ENCODE assay signal across 1 cellular context in the genomic region with DNA sequence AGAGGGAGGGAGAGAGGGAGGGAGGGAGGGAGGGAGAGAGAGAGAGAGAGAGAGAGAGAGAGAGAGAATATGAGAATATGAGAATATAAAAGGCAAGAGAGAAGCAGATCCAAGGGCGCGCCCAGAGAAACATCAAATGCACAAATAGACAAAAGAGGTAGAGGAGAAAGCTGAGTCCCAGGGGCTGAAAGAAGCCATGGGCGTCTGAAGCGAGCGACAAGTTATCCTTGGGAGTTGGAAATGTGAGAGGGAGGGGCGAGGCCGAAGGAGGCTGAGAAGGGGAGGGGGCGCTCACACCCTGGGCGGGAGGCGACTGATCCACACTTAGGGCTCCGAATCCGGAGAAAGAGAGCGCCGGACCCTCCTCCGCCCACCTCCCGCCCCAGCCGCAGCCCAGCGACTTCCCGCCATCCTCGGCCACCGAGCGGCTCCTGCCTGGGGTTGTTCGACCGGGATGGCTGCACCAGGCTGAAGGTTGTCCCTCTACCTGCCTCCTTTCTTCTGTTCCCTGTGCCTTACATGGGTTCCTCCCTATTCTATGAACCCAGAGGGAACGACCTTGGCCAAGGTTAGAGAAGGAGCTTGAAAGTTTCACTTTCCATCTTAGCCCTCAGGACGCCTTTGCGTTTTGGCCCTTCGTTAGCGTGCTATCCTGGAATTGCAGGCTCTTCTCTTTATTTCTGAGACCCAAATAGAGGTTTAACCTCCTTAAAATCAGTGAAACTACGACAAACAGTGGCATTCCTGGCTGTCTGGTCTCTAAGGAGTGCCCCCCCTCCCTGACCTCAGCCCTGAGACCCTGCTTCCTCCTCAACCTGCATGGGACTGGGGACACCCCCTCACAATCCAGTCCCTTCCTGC.
A peak's percentile ranks its signal among the peaks of the same experiment; 100 is the strongest.
TF ChIP-seq lines count a peak whose summit lies in the region.

No MANE protein-coding gene starts in this region.

TF ChIP-seq in K562, 482 proteins besides CTCF, POLR2A, EP300 and RAD21:
- TF ChIP-seq HSF4 (CRISPR knock-in tag; IDR thresholded peaks at IDR 0.05; ENCODE audit: borderline replicate concordance) (no peak), ESRRA (IDR thresholded peaks at IDR 0.05; ENCODE audit: borderline replicate concordance, low read depth) (peak; percentile 94), ZBTB33 (CRISPR knock-in tag; IDR thresholded peaks at IDR 0.05) (peak; percentile 52), TCFL5 (CRISPR knock-in tag; conservative IDR thresholded peaks at IDR 0.05) (no peak), NCOA4 (IDR thresholded peaks at IDR 0.05; ENCODE audit: partially characterized antibody) (no peak), SRSF1 (IDR thresholded peaks at IDR 0.05; ENCODE audit: low read depth, low read length) (0 out of 2 replicates have a peak, but pooled peaks have one; percentile 53), ATF7 (IDR thresholded peaks at IDR 0.05) (no peak), VEZF1 (CRISPR knock-in tag; IDR thresholded peaks at IDR 0.05) (peak; percentile 38), NCOR1 (IDR thresholded peaks at IDR 0.05) (no peak), BRF2 (IDR thresholded peaks at IDR 0.05; ENCODE audit: borderline replicate concordance, insufficient read depth, insufficient read length) (no peak), ZNF512 (tag; IDR thresholded peaks at IDR 0.05) (peak; percentile 82), SRSF3 (IDR thresholded peaks at IDR 0.05; ENCODE audit: insufficient read depth, low read length) (no peak), HNRNPLL (IDR thresholded peaks at IDR 0.05; ENCODE audit: low read depth, low read length, poor library complexity, severe bottlenecking) (peak; percentile 13), TAF1 (IDR thresholded peaks at IDR 0.05; ENCODE audit: control insufficient read depth, extremely low read depth, insufficient read depth, low read length, severe bottlenecking) (peak; percentile 11), ZNF740 (CRISPR knock-in tag; IDR thresholded peaks at IDR 0.05) (0 out of 2 replicates have a peak, but pooled peaks have one; percentile 35), ZNF740 (tag; IDR thresholded peaks at IDR 0.05) (no peak), E2F8 (IDR thresholded peaks at IDR 0.05; ENCODE audit: low read depth, partially characterized antibody) (no peak), HNRNPUL1 (IDR thresholded peaks at IDR 0.05; ENCODE audit: low read length) (no peak), YY1 (IDR thresholded peaks at IDR 0.05; ENCODE audit: borderline replicate concordance in 1 of 3, control insufficient read depth in 1 of 3, extremely low read depth in 1 of 3, insufficient read depth in 3 of 3, insufficient read length in 1 of 3, insufficient replicate concordance in 2 of 3, low read depth in 1 of 3, low read length in 2 of 3) (peak in 1 of 3 experiments; percentile 13), MYBL2 (IDR thresholded peaks at IDR 0.05; ENCODE audit: low read depth) (no peak), MYBL2 (CRISPR knock-in tag; IDR thresholded peaks at IDR 0.05; ENCODE audit: borderline replicate concordance) (no peak), LCOR (CRISPR knock-in tag; IDR thresholded peaks at IDR 0.05) (0 out of 2 replicates have a peak, but pooled peaks have one; percentile 27), CXXC5 (CRISPR knock-in tag; IDR thresholded peaks at IDR 0.05) (no peak), HLTF (IDR thresholded peaks at IDR 0.05) (no peak), ZNF3 (CRISPR knock-in tag; IDR thresholded peaks at IDR 0.05) (no peak), KDM1A (IDR thresholded peaks at IDR 0.05) (peak in 1 of 2 experiments; percentile 63; a peak in 2 of 4 replicates), EGR1 (conservative IDR thresholded peaks at IDR 0.05) (0 out of 2 replicates have a peak, but pooled peaks have one; percentile 22), ZBTB11 (CRISPR knock-in tag; IDR thresholded peaks at IDR 0.05) (no peak), ZBTB7A (IDR thresholded peaks at IDR 0.05; ENCODE audit: borderline replicate concordance, control insufficient read depth, low read depth, low read length) (peak; percentile 32; the same call in 1 of the 2 replicates), DNMT1 (IDR thresholded peaks at IDR 0.05) (no peak)
- TF ChIP-seq, protein P1, sequence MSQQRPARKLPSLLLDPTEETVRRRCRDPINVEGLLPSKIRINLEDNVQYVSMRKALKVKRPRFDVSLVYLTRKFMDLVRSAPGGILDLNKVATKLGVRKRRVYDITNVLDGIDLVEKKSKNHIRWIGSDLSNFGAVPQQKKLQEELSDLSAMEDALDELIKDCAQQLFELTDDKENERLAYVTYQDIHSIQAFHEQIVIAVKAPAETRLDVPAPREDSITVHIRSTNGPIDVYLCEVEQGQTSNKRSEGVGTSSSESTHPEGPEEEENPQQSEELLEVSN (IDR thresholded peaks at IDR 0.05; ENCODE audit: borderline replicate concordance in 1 of 2, extremely low read depth in 1 of 2, insufficient read depth in 1 of 2, insufficient read length in 1 of 2, low read depth in 1 of 2, low read length in 1 of 2, poor library complexity in 1 of 2, severe bottlenecking in 1 of 2): peak in 1 of 2 experiments; percentile 66
